8 cellular contexts compared by ENCODE assay signal in genomic region chr5:143824851-143825720, GRCh38.
DNase-seq lines count a peak whose midpoint lies in the region; ATAC-seq and TF ChIP-seq lines count a peak whose summit lies in the region.

No MANE protein-coding gene starts in this region.

- in situ Hi-C loops in astrocyte of the spinal cord (cut with HindIII; ENCODE audit: low sequenced_read_pairs), result no loop called here

- peak; percentile 57 for ATAC-seq in HG02840 (IDR thresholded peaks at IDR 0.05; ENCODE audit: low FRiP score, unreplicated experiment)

- DNase-seq in NK-92 treated with Interleukin-12 subunit alpha and Interleukin-12 subunit beta, amount 100 ng/mL, for 24 hours (lab: John Stamatoyannopoulos, UW), result peak; percentile 62
- DNase-seq in NK-92 (lab: John Stamatoyannopoulos, UW; ENCODE audit: unreplicated experiment) (no peak), NCI-H187 (lab: John Stamatoyannopoulos, UW) (peak; percentile 60 to 70), T-helper 9 cell (peak; percentile 79), astrocyte of the spinal cord (ENCODE audit: low read depth, low spot score) (peak; percentile 72), iPS DF 19.7 (ENCODE audit: low read depth, low spot score) (peak; percentile 9), smooth muscle cell of the brain vasculature (ENCODE audit: low read depth, low spot score) (peak; percentile 50)

- peak; percentile 92 for TF ChIP-seq CTCF in astrocyte of the spinal cord (IDR thresholded peaks at IDR 0.05; ENCODE audit: low read depth, low read length)

- no peak overlapping the region for H3K4me3 ChIP-seq in astrocyte of the spinal cord (ENCODE audit: low read depth, low read length)
